Comparison of ENCODE assay signal across 9 cellular contexts in the genomic region with DNA sequence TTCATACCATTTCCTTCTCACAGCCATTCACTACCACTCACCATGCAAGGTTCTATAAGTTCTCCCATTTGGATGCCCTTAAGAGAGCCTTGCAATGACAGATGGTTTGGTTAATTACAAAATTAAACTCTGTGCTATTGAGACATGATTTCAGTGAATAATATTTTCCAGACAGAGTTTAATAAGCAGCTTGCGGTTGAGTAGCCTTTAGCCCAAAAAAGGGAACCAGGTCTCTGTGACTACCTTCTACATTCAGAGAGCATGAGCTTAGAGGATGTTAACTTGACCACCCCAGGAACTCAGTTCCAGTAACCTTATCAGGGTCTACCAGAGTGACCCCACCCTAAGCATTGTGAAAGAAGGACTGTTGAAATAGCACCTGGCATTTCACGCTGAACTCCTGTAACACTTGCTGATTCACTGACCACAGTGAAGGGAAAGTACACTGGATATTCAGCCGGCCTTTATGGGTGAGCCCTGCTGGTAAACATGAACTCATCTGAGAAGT.
DNase-seq lines count a peak whose midpoint lies in the region; ATAC-seq and TF ChIP-seq lines count a peak whose summit lies in the region.
"Had no signal": no experiment of that assay in that cellular context is flagged by ENCODE, and none has a peak within 500 bp of the region (broad histone marks: within the 10 kb centered on the region; RNA-seq: fewer than 3 reads in every experiment).

No MANE protein-coding gene starts in this region.

- POLR2A ChIA-PET in OCI-LY7 (lab: Charles Lee), result interaction anchor here (0.6 to 1.7 kb wide), 4 partner anchors 10 to 16 kb away, joined by 3 to 4 read pairs (median 4); no protein-coding TSS in a partner anchor

- no peak for TF ChIP-seq CTCF in OCI-LY7 (conservative IDR thresholded peaks at IDR 0.05; ENCODE audit: low read length)
- TF ChIP-seq CTCF in Peyer's patch (IDR thresholded peaks at IDR 0.05), result no peak
- TF ChIP-seq CTCF in nephron progenitor cell (IDR thresholded peaks at IDR 0.05), result no peak

- no peak for DNase-seq in activated CD4-positive, CD25-positive, alpha-beta regulatory T cell treated with anti-CD3 and anti-CD28 coated beads, Interleukin-2, amount 50 U/mL, for 72 hours
- DNase-seq in OCI-LY7 (ENCODE audit: low spot score) (peak; percentile 5), inferior parietal cortex (ENCODE audit: extremely low spot score) (peak; percentile 49), Peyer's patch (no peak), epidermal melanocyte (ENCODE audit: insufficient read length, low spot score) (no peak), nephron progenitor cell (no peak)

- CTCF ChIA-PET in OCI-LY7 (lab: Charles Lee; ENCODE audit: unreplicated experiment), result no interaction called here

- H3K4me2 ChIP-seq in OCI-LY7 (ENCODE audit: low read length), result peak overlapping the region; percentile 17; the same call in 1 of the 2 replicates
- H3K4me2 ChIP-seq: BLaER1 had no signal

- BruUV-seq in OCI-LY7 (replicated peaks; lab: Mats Ljungman, UMichigan), result no TSS peak

- H3K4me3 ChIP-seq in OCI-LY7 (ENCODE audit: low read depth, low read length, poor library complexity, severe bottlenecking) (no peak overlapping the region), Peyer's patch (no peak overlapping the region)
- H3K4me3 ChIP-seq: BLaER1 had no signal

- H3K36me3 Mint-ChIP-seq in nephron progenitor cell (ENCODE audit: low read depth), result no peaks in the 10 kb centered on the region

- H3K27ac Mint-ChIP-seq in nephron progenitor cell, result no peak overlapping the region

- H2AFZ ChIP-seq in OCI-LY7 (ENCODE audit: low read length), result peak overlapping the region; percentile 57; the same call in 1 of the 2 replicates

- no peak overlapping the region for H3K4me3 Mint-ChIP-seq in nephron progenitor cell

- no peaks in the 10 kb centered on the region for H3K36me3 ChIP-seq in OCI-LY7 (ENCODE audit: insufficient read depth, low read length)
- H3K36me3 ChIP-seq in Peyer's patch, result no peaks in the 10 kb centered on the region
- H3K36me3 ChIP-seq: BLaER1 had no signal

- intact Hi-C loops in OCI-LY7 (cut with micrococcal nuclease; ENCODE audit: unreplicated experiment), result no loop called here

- H3K4me1 ChIP-seq in OCI-LY7 (ENCODE audit: insufficient read depth, low read length, poor library complexity, severe bottlenecking), result peaks cover 4% of the 10 kb centered on the region
- no peaks in the 10 kb centered on the region for H3K4me1 ChIP-seq in Peyer's patch
- H3K4me1 ChIP-seq: BLaER1 had no signal

- no peaks in the 10 kb centered on the region for H3K79me2 ChIP-seq in OCI-LY7 (ENCODE audit: insufficient read depth, low read depth, low read length)

- no peak overlapping the region for H3K27ac ChIP-seq in OCI-LY7 (ENCODE audit: low read depth, low read length, poor library complexity, severe bottlenecking)
- H3K27ac ChIP-seq in Peyer's patch, result no peak overlapping the region
- H3K27ac ChIP-seq: BLaER1 had no signal

- H3K27me3 Mint-ChIP-seq in nephron progenitor cell (ENCODE audit: low read depth, poor library complexity), result no peaks in the 10 kb centered on the region

- H4K20me1 ChIP-seq in OCI-LY7 (ENCODE audit: insufficient read depth, low read length), result no peaks in the 10 kb centered on the region
- H4K20me1 ChIP-seq: BLaER1 had no signal

- TF ChIP-seq POLR2A in Peyer's patch (IDR thresholded peaks at IDR 0.05), result no peak

- no peaks in the 10 kb centered on the region for H3K9me3 ChIP-seq in OCI-LY7 (ENCODE audit: low read length)
- H3K9me3 ChIP-seq in Peyer's patch, result no peaks in the 10 kb centered on the region
- H3K9me3 ChIP-seq: BLaER1 had no signal

- ATAC-seq in activated CD4-positive, CD25-positive, alpha-beta regulatory T cell treated with anti-CD3 and anti-CD28 coated beads, Interleukin-2, amount 50 U/mL, for 24 hours, result peak; percentile 43 to 46
- ATAC-seq in HG02970 (IDR thresholded peaks at IDR 0.05; ENCODE audit: low FRiP score, unreplicated experiment), result peak; percentile 84

- H3K27me3 ChIP-seq in Peyer's patch, result no peaks in the 10 kb centered on the region
- H3K27me3 ChIP-seq: BLaER1 had no signal

- peaks cover 1% of the 10 kb centered on the region for H3K4me1 Mint-ChIP-seq in nephron progenitor cell

- no peaks in the 10 kb centered on the region for H3K9me2 ChIP-seq in OCI-LY7 (ENCODE audit: insufficient read depth, low read length)

- H3K9me3 Mint-ChIP-seq in nephron progenitor cell, result no peaks in the 10 kb centered on the region

Comparison
In these comparisons a context has a peak if more than half of its experiments do, and no peak if none do; other contexts are left out.
1. DNase-seq: peak in OCI-LY7 (single experiment) and inferior parietal cortex (single experiment); none in activated CD4-positive, CD25-positive, alpha-beta regulatory T cell treated with anti-CD3 and anti-CD28 coated beads, Interleukin-2, amount 50 U/mL, for 72 hours (single experiment), Peyer's patch (0 of 3), epidermal melanocyte (single experiment) and nephron progenitor cell (single experiment).